20 cellular contexts compared by ENCODE assay signal in genomic region chr1:30040081-30041019, GRCh38.
DNase-seq lines count a peak whose midpoint lies in the region; ATAC-seq, FAIRE-seq and TF ChIP-seq lines count a peak whose summit lies in the region.
"Had no signal": no experiment of that assay in that cellular context is flagged by ENCODE, and none has a peak within 500 bp of the region (broad histone marks: within the 10 kb centered on the region; RNA-seq: fewer than 3 reads in every experiment).

No MANE protein-coding gene starts in this region.

- H3K4ac ChIP-seq in H1 (replicated peaks; ENCODE audit: insufficient read length, low read depth, low read length) = no peak overlapping the region

- H3K79me1 ChIP-seq in H1 (ENCODE audit: low read depth, low read length) = no peaks in the 10 kb centered on the region

- no peak overlapping the region for H2BK120ac ChIP-seq in H1 (replicated peaks; ENCODE audit: low read depth, low read length)

- H3K23ac ChIP-seq in H1 (ENCODE audit: insufficient read length) = no peak overlapping the region

- H3K23me2 ChIP-seq in H1 (ENCODE audit: low read depth, low read length) = no peaks in the 10 kb centered on the region

- intact Hi-C loops in heart right ventricle (cut with DNase I) = no loop called here
- intact Hi-C loops in mucosa of descending colon (cut with DNase I, micrococcal nuclease) = no loop called here

- H3K4me2 ChIP-seq in H1 (ENCODE audit: insufficient read depth in 1 of 2, low read depth in 2 of 2, low read length in 2 of 2) = no peak overlapping the region

- ATAC-seq in heart right ventricle (no peak), mucosa of descending colon (no peak), HG02870 (IDR thresholded peaks at IDR 0.05; ENCODE audit: unreplicated experiment) (no peak)

- no peak overlapping the region for H4K5ac ChIP-seq in H1 (ENCODE audit: insufficient read length, low read depth, low read length)

- TF ChIP-seq EP300 in H1 (IDR thresholded peaks at IDR 0.05; ENCODE audit: borderline replicate concordance in 1 of 2, low read depth in 2 of 2, low read length in 2 of 2) = no peak

- no peak for TF ChIP-seq POLR2A in H1 (IDR thresholded peaks at IDR 0.05; ENCODE audit: control extremely low read depth in 1 of 2, low read depth in 2 of 2, low read length in 2 of 2)

- H3K27ac ChIP-seq in right atrium auricular region = no peak overlapping the region
- no peak overlapping the region for H3K27ac ChIP-seq in heart right ventricle
- no peak overlapping the region for H3K27ac ChIP-seq in H1 (ENCODE audit: low read depth, low read length)
- H3K27ac ChIP-seq: C4-2B had no signal

- TF ChIP-seq RAD21 in H1 (IDR thresholded peaks at IDR 0.05 in 1 of 2, conservative IDR thresholded peaks at IDR 0.05 in 1 of 2; ENCODE audit: low read depth in 2 of 2, low read length in 2 of 2) = no peak

- H3K27me3 ChIP-seq in right atrium auricular region = no peaks in the 10 kb centered on the region
- H3K27me3 ChIP-seq in heart right ventricle = peaks cover 0 to 3% (median 0%) of the 10 kb centered on the region in 7 donors
- no peaks in the 10 kb centered on the region for H3K27me3 ChIP-seq in H1 (replicated peaks in 1 of 4; ENCODE audit: control insufficient read depth in 3 of 4, extremely low read depth in 1 of 4, insufficient read depth in 3 of 4, low read length in 3 of 4)
- H3K27me3 ChIP-seq: BE2C had no signal

- H2BK5ac ChIP-seq in H1 (ENCODE audit: low read depth, low read length) = no peak overlapping the region

- WGBS in heart right ventricle, 2 donors = 87 to 92% methylated on average over 8 of the region's 8 CpGs
- WGBS in H1 (ENCODE audit: extremely low coverage in 1 of 2, insufficient coverage in 1 of 2, insufficient read length in 1 of 2, insufficient replicate concordance in 2 of 2, low coverage in 1 of 2, low lambda C conversion rate in 2 of 2, missing lambda C conversion rate in 1 of 2), 2 experiments = 87% methylated on average over 8 of the region's 8 CpGs; no CpG with 5 or more reads in 1 of the 2 experiments

- H2BK20ac ChIP-seq in H1 (ENCODE audit: low read length) = no peak overlapping the region

- POLR2A ChIA-PET in H1 (lab: Charles Lee; ENCODE audit: partially characterized antibody) = interaction anchor here (0.8 kb wide), 1 partner anchor 10 kb away, joined by 4 read pairs; no protein-coding TSS in a partner anchor

- no peak overlapping the region for H3K9ac ChIP-seq in H1 (replicated peaks in 1 of 4; ENCODE audit: extremely low read depth in 1 of 4, low read depth in 3 of 4, low read length in 3 of 4)

- no peaks in the 10 kb centered on the region for H3K36me3 ChIP-seq in right atrium auricular region
- no peaks in the 10 kb centered on the region for H3K36me3 ChIP-seq in heart right ventricle
- no peaks in the 10 kb centered on the region for H3K36me3 ChIP-seq in H1 (ENCODE audit: control insufficient read depth in 2 of 4, insufficient read depth in 4 of 4, low read length in 3 of 4)
- no peaks in the 10 kb centered on the region for H3K36me3 ChIP-seq in mucosa of descending colon (ENCODE audit: low read depth)
- H3K36me3 ChIP-seq: BE2C had no signal

- H3K4me1 ChIP-seq in right atrium auricular region = no peaks in the 10 kb centered on the region
- H3K4me1 ChIP-seq in heart right ventricle = no peaks in the 10 kb centered on the region
- H3K4me1 ChIP-seq in H1 (replicated peaks in 1 of 4; ENCODE audit: control insufficient read depth in 3 of 4, insufficient read depth in 4 of 4, low read length in 3 of 4) = peaks cover 0 to 3% (median 0%) of the 10 kb centered on the region in 4 experiments; a peak in 1 of 7 replicates
- peaks cover 5% of the 10 kb centered on the region for H3K4me1 ChIP-seq in mucosa of descending colon (ENCODE audit: low read depth)
- H3K4me1 ChIP-seq: BE2C had no signal

- no peak overlapping the region for H2AK5ac ChIP-seq in H1 (ENCODE audit: low read depth, low read length)

- FAIRE-seq in H1 (lab: Jason Lieb, UNC) = no peak
- FAIRE-seq: A204.1, D721Med, G401.6, GM12892, GM19239 had no signal

- no peak overlapping the region for H3K4me3 ChIP-seq in right atrium auricular region
- H3K4me3 ChIP-seq in heart right ventricle = no peak overlapping the region
- H3K4me3 ChIP-seq in H1 (ENCODE audit: extremely low read depth in 1 of 4, insufficient read depth in 2 of 4, low read depth in 3 of 4, low read length in 4 of 4) = no peak overlapping the region
- H3K4me3 ChIP-seq in mucosa of descending colon = no peak overlapping the region

- H4K20me1 ChIP-seq in H1 (replicated peaks in 1 of 2; ENCODE audit: control insufficient read depth in 1 of 2, insufficient read depth in 2 of 2, low read length in 2 of 2) = no peaks in the 10 kb centered on the region

- CTCF ChIA-PET in H1 (lab: Charles Lee; ENCODE audit: partially characterized antibody) = no interaction called here

- H3K56ac ChIP-seq in H1 (replicated peaks; ENCODE audit: insufficient read length, low read depth, low read length) = no peak overlapping the region

- H3K14ac ChIP-seq in H1 (ENCODE audit: insufficient read length) = no peak overlapping the region

- H2BK15ac ChIP-seq in H1 (ENCODE audit: low read length) = no peak overlapping the region

- no peak overlapping the region for H2AFZ ChIP-seq in H1 (ENCODE audit: low read length)

- no peak overlapping the region for H4K8ac ChIP-seq in H1 (ENCODE audit: extremely low read depth, insufficient read depth, low read length)

- no peak overlapping the region for H4K91ac ChIP-seq in H1 (replicated peaks; ENCODE audit: insufficient read length, low read length)

- DNase-seq in right atrium auricular region (ENCODE audit: low spot score) (peak; percentile 42), heart right ventricle (no peak), H1 (ENCODE audit: low read depth in 1 of 2, low spot score in 2 of 2) (peak in 1 of 2 experiments; percentile 17), mesenteric fat pad (ENCODE audit: low spot score) (peak; percentile 59), mucosa of descending colon (no peak)
- no peak for DNase-seq in stimulated activated CD4-positive, alpha-beta T cell treated with anti-CD3 and anti-CD28 coated beads, Interleukin-2, amount 100 ng/mL, for 48 hours
- DNase-seq: BE2C; CD4-positive, alpha-beta memory T cell; DMS153; DMS79 treated with DMSO at 0.1 percent for 48 hours; EL; HCEC 1CT; HFFc6 had no signal

- H3K18ac ChIP-seq in H1 (ENCODE audit: extremely low read depth, low read length) = no peak overlapping the region

- H2BK12ac ChIP-seq in H1 (ENCODE audit: low read depth, low read length) = peak overlapping the region; percentile 39; the same call in 1 of the 2 replicates

- no peaks in the 10 kb centered on the region for H3K79me2 ChIP-seq in H1 (ENCODE audit: control insufficient read depth in 1 of 2, insufficient read depth in 2 of 2, low read length in 2 of 2)

- H3K9me3 ChIP-seq in right atrium auricular region (no peaks in the 10 kb centered on the region), heart right ventricle (peaks cover 0 to 10% (median 0%) of the 10 kb centered on the region in 11 donors), H1 (ENCODE audit: insufficient read depth in 2 of 2, low read depth in 1 of 2, low read length in 1 of 2) (peaks cover 5 to 8% of the 10 kb centered on the region in 2 experiments; a peak in 1 of 4 replicates), mucosa of descending colon (no peaks in the 10 kb centered on the region)
- H3K9me3 ChIP-seq: BE2C had no signal

- no peak for TF ChIP-seq CTCF in right atrium auricular region (IDR thresholded peaks at IDR 0.05)
- TF ChIP-seq CTCF in heart right ventricle (IDR thresholded peaks at IDR 0.05) = no peak
- no peak for TF ChIP-seq CTCF in H1 (IDR thresholded peaks at IDR 0.05; ENCODE audit: control extremely low read depth in 1 of 3, insufficient read depth in 1 of 3, low read depth in 1 of 3, low read length in 3 of 3)
- no peak for TF ChIP-seq CTCF in mucosa of descending colon (IDR thresholded peaks at IDR 0.05)

TF ChIP-seq in H1, 55 proteins besides CTCF, POLR2A, EP300 and RAD21:
- TF ChIP-seq SAP30 (IDR thresholded peaks at IDR 0.05; ENCODE audit: insufficient read depth, insufficient replicate concordance, low read length) (no peak), RFX5 (IDR thresholded peaks at IDR 0.05; ENCODE audit: borderline replicate concordance, low read depth, low read length) (no peak), KDM1A (IDR thresholded peaks at IDR 0.05; ENCODE audit: borderline replicate concordance, low read length) (no peak), YY1 (IDR thresholded peaks at IDR 0.05; ENCODE audit: low read depth, low read length) (no peak), SP4 (IDR thresholded peaks at IDR 0.05; ENCODE audit: low read length) (no peak), MAX (IDR thresholded peaks at IDR 0.05) (no peak), E2F6 (IDR thresholded peaks at IDR 0.05) (no peak), TEAD4 (IDR thresholded peaks at IDR 0.05; ENCODE audit: low read depth, low read length) (no peak), CHD2 (IDR thresholded peaks at IDR 0.05; ENCODE audit: low read length) (no peak), USF2 (IDR thresholded peaks at IDR 0.05; ENCODE audit: low read length) (no peak), RNF2 (IDR thresholded peaks at IDR 0.05; ENCODE audit: borderline replicate concordance, low read depth, low read length, missing control alignments, poor library complexity, severe bottlenecking) (no peak), CBX5 (IDR thresholded peaks at IDR 0.05; ENCODE audit: low read depth, low read length) (no peak), RBBP5 (IDR thresholded peaks at IDR 0.05; ENCODE audit: borderline replicate concordance, low read depth, low read length) (no peak), SP2 (IDR thresholded peaks at IDR 0.05; ENCODE audit: low read length) (no peak)

Comparison
In these comparisons a context has a peak if more than half of its experiments do, and no peak if none do; other contexts are left out.
1. DNase-seq: peak in right atrium auricular region (single experiment) and mesenteric fat pad (single experiment); none in heart right ventricle (0 of 2), mucosa of descending colon (0 of 3) and stimulated activated CD4-positive, alpha-beta T cell treated with anti-CD3 and anti-CD28 coated beads, Interleukin-2, amount 100 ng/mL, for 48 hours (0 of 2).